ENCODE assay signal across 1 cellular context in genomic region chr1:101238681-101239094, GRCh38.
TF ChIP-seq lines count a peak whose summit lies in the region.

No MANE protein-coding gene starts in this region.

TF ChIP-seq in HepG2, 621 proteins besides CTCF, POLR2A, EP300 and RAD21 (continued from another document and continues in another):
- TF ChIP-seq ZNF407 (CRISPR knock-in tag; IDR thresholded peaks at IDR 0.05; ENCODE audit: not compliant biosample characterization): no peak
- no peak for TF ChIP-seq SOX13 (IDR thresholded peaks at IDR 0.05)
- TF ChIP-seq SOX13 (CRISPR knock-in tag; conservative IDR thresholded peaks at IDR 0.05 in 1 of 2, IDR thresholded peaks at IDR 0.05 in 1 of 2): 0 out of 4 replicates have a peak, but pooled peaks of 1 of the 2 experiments have one; percentile 10
- no peak for TF ChIP-seq HOXA9 (CRISPR knock-in tag; IDR thresholded peaks at IDR 0.05; ENCODE audit: borderline replicate concordance)
- no peak for TF ChIP-seq KLF9 (CRISPR knock-in tag; IDR thresholded peaks at IDR 0.05; ENCODE audit: low read depth)
- TF ChIP-seq SALL1 (CRISPR knock-in tag; IDR thresholded peaks at IDR 0.05): peak; percentile 66
- TF ChIP-seq CEBPZ (IDR thresholded peaks at IDR 0.05; ENCODE audit: low read length): no peak
- no peak for TF ChIP-seq KAT8 (CRISPR knock-in tag; IDR thresholded peaks at IDR 0.05)
- no peak for TF ChIP-seq ZFP37 (CRISPR knock-in tag; IDR thresholded peaks at IDR 0.05; ENCODE audit: borderline replicate concordance)
- TF ChIP-seq IRF9 (CRISPR knock-in tag; IDR thresholded peaks at IDR 0.05; ENCODE audit: borderline replicate concordance): no peak
- peak; percentile 72 for TF ChIP-seq XRCC5 (optimal IDR thresholded peaks at IDR 0.05; ENCODE audit: low read length)
- no peak for TF ChIP-seq RFX5 (IDR thresholded peaks at IDR 0.05; ENCODE audit: low read depth, low read length)
- no peak for TF ChIP-seq ZNF335 (CRISPR knock-in tag; IDR thresholded peaks at IDR 0.05)
- TF ChIP-seq CREM (IDR thresholded peaks at IDR 0.05): no peak
- no peak for TF ChIP-seq CREM (CRISPR knock-in tag; IDR thresholded peaks at IDR 0.05)
- TF ChIP-seq FOXP1 (IDR thresholded peaks at IDR 0.05): no peak
- TF ChIP-seq FOXP1 (CRISPR knock-in tag; IDR thresholded peaks at IDR 0.05): no peak
- TF ChIP-seq, protein P1, sequence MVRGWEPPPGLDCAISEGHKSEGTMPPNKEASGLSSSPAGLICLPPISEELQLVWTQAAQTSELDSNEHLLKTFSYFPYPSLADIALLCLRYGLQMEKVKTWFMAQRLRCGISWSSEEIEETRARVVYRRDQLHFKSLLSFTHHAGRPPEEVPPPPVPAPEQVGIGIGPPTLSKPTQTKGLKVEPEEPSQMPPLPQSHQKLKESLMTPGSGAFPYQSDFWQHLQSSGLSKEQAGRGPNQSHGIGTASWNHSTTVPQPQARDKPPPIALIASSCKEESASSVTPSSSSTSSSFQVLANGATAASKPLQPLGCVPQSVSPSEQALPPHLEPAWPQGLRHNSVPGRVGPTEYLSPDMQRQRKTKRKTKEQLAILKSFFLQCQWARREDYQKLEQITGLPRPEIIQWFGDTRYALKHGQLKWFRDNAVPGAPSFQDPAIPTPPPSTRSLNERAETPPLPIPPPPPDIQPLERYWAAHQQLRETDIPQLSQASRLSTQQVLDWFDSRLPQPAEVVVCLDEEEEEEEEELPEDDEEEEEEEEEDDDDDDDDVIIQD (CRISPR knock-in tag; IDR thresholded peaks at IDR 0.05; ENCODE audit: low read depth): no peak
- TF ChIP-seq NR2F1 (CRISPR knock-in tag; IDR thresholded peaks at IDR 0.05): no peak
- 0 out of 2 replicates have a peak, but pooled peaks have one; percentile 21 for TF ChIP-seq ARID5B (CRISPR knock-in tag; IDR thresholded peaks at IDR 0.05)
- no peak for TF ChIP-seq ZSCAN29 (CRISPR knock-in tag; conservative IDR thresholded peaks at IDR 0.05)
- TF ChIP-seq PCBP2 (optimal IDR thresholded peaks at IDR 0.05; ENCODE audit: low read depth, low read length, poor library complexity, severe bottlenecking): no peak
- TF ChIP-seq, protein P2, sequence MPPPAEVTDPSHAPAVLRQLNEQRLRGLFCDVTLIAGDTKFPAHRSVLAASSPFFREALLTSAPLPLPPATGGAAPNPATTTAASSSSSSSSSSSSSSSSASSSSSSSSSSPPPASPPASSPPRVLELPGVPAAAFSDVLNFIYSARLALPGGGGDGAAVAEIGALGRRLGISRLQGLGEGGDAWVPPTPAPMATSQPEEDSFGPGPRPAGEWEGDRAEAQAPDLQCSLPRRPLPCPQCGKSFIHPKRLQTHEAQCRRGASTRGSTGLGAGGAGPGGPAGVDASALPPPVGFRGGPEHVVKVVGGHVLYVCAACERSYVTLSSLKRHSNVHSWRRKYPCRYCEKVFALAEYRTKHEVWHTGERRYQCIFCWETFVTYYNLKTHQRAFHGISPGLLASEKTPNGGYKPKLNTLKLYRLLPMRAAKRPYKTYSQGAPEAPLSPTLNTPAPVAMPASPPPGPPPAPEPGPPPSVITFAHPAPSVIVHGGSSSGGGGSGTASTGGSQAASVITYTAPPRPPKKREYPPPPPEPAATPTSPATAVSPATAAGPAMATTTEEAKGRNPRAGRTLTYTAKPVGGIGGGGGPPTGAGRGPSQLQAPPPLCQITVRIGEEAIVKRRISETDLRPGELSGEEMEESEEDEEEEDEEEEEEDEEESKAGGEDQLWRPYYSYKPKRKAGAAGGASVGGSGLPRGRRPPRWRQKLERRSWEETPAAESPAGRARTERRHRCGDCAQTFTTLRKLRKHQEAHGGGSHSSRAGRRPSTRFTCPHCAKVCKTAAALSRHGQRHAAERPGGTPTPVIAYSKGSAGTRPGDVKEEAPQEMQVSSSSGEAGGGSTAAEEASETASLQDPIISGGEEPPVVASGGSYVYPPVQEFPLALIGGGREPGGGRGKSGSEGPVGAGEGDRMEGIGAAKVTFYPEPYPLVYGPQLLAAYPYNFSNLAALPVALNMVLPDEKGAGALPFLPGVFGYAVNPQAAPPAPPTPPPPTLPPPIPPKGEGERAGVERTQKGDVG (CRISPR knock-in tag; IDR thresholded peaks at IDR 0.05; ENCODE audit: borderline replicate concordance): 0 out of 2 replicates have a peak, but pooled peaks have one; percentile 17
- TF ChIP-seq STAG1 (CRISPR knock-in tag; IDR thresholded peaks at IDR 0.05): peak; percentile 80
- no peak for TF ChIP-seq FOXK1 (CRISPR knock-in tag; IDR thresholded peaks at IDR 0.05; ENCODE audit: borderline replicate concordance, low read depth)
- 0 out of 4 replicates have a peak, but pooled peaks of 1 of the 2 experiments have one; percentile 53 for TF ChIP-seq HMGXB4 (CRISPR knock-in tag; IDR thresholded peaks at IDR 0.05; ENCODE audit: borderline replicate concordance in 1 of 2, low read depth in 1 of 2)
- no peak for TF ChIP-seq MAFG (CRISPR knock-in tag; IDR thresholded peaks at IDR 0.05)
- no peak for TF ChIP-seq NBN (conservative IDR thresholded peaks at IDR 0.05)
- TF ChIP-seq TGIF2 (CRISPR knock-in tag; IDR thresholded peaks at IDR 0.05): no peak
- no peak for TF ChIP-seq ETV6 (CRISPR knock-in tag; conservative IDR thresholded peaks at IDR 0.05)
- TF ChIP-seq KLF16 (CRISPR knock-in tag; IDR thresholded peaks at IDR 0.05): 0 out of 4 replicates have a peak, but pooled peaks of 1 of the 2 experiments have one; percentile 60
- TF ChIP-seq FOXC1 (CRISPR knock-in tag; IDR thresholded peaks at IDR 0.05; ENCODE audit: borderline replicate concordance): no peak
- TF ChIP-seq RXRB (CRISPR knock-in tag; IDR thresholded peaks at IDR 0.05; ENCODE audit: borderline replicate concordance): no peak
